ENCODE assay signal across 2 cellular contexts in the genomic region with DNA sequence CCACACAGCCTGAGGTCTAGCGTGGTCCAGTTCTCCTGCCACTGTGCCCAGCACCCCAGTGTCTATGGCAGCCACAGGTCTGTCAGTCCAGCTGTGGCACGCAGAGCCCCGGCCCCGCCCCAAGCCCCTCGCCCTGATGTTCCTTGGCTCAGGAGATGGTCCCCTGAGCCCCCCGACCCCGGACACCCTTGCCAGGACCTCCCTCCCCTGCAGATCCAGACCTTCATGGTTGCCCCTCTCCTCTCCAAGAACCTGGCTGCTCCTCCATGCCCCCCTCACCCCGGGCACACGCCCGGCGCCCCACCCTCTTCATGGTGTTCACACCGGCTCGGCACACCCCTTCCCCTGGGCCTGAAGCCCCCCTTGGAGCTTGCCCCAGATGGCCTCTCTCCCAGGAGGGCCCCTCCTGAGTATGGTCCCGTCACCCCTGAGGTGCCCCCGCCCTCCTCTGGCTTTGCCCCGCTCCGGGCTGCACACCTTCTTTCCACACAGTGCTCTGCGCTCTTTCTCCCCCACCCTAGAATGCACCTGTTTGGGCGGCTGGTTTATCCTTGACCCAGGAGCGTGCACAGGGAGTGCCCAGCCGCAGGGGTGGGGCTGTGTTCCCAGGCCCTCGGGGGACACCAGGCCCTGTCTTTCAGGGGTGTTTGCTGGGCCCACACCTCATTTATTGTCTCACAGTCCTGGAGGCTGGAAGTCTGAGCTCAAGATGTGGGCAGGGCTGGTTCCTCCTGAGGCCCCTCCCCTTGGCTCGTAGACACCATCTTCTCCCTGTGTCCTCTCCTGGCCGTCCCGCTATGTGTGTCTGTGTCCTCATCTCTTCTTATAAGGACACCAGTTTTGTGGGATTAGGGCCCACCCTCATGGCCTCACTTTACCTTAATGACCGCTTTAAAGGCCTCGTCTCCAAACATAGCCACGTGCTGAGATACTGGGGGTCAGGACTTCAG.
A peak's percentile ranks its signal among the peaks of the same experiment; 100 is the strongest.
TF ChIP-seq lines count a peak whose summit lies in the region.

No MANE protein-coding gene starts in this region.

TF ChIP-seq in HepG2, 621 proteins besides CTCF, POLR2A, EP300 and RAD21:
- TF ChIP-seq ZNF34 (CRISPR knock-in tag; IDR thresholded peaks at IDR 0.05; ENCODE audit: borderline replicate concordance), result no peak
- TF ChIP-seq, protein P1, sequence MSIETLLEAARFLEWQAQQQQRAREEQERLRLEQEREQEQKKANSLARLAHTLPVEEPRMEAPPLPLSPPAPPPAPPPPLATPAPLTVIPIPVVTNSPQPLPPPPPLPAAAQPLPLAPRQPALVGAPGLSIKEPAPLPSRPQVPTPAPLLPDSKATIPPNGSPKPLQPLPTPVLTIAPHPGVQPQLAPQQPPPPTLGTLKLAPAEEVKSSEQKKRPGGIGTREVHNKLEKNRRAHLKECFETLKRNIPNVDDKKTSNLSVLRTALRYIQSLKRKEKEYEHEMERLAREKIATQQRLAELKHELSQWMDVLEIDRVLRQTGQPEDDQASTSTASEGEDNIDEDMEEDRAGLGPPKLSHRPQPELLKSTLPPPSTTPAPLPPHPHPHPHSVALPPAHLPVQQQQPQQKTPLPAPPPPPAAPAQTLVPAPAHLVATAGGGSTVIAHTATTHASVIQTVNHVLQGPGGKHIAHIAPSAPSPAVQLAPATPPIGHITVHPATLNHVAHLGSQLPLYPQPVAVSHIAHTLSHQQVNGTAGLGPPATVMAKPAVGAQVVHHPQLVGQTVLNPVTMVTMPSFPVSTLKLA (IDR thresholded peaks at IDR 0.05), result peak; percentile 38; the same call in 1 of the 2 replicates

TF ChIP-seq in HEK293, 187 proteins besides CTCF, POLR2A, EP300 and RAD21:
- TF ChIP-seq ZNF510 (tag by site-specific recombination; IDR thresholded peaks at IDR 0.05; ENCODE audit: insufficient replicate concordance) (no peak), KLF1 (tag by site-specific recombination; IDR thresholded peaks at IDR 0.05) (peak; percentile 98), KLF8 (tag by site-specific recombination; IDR thresholded peaks at IDR 0.05) (peak; percentile 35; the same call in 1 of the 2 replicates)
